ENCODE assay signal across 12 cellular contexts in the genomic region with DNA sequence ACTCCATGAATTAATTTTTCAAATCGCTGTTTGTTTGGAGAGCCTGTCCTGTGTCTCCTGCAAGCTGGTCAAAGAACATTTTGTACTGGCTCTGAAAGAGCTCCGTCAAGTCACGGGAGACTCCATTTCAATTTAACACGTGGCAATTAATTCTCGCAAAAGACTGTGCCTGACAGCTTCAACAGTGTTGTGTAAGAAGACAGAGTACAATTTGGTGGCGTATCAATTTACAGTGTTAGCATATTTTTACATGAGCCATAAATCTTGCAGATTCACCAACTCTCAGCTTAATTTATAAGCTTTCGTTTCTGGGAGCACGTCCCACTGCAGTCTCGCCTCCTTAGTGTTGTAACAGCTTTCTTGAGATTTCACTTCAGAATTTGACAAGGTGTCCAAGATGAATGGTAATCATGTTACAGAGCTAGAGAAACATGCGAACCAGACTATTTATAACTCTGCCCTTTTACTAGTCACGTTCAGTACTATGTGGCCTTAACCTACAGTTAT.
A peak's percentile ranks its signal among the peaks of the same experiment; 100 is the strongest.
DNase-seq lines count a peak whose midpoint lies in the region; ATAC-seq, FAIRE-seq and TF ChIP-seq lines count a peak whose summit lies in the region.
"Had no signal": no experiment of that assay in that cellular context is flagged by ENCODE, and none has a peak within 500 bp of the region (broad histone marks: within the 10 kb centered on the region; RNA-seq: fewer than 3 reads in every experiment).

No MANE protein-coding gene starts in this region.

- WGBS in small intestine, 3 donors: 29 to 43% (median 39%) methylated on average over 11 of the region's 11 CpGs

- CTCF ChIA-PET in activated CD8-positive, alpha-beta T cell treated with anti-CD3 and anti-CD28 coated beads for 36 hours (lab: Charles Lee): interaction anchor here (1.0 kb wide), 1 partner anchor 12 kb away, joined by 4 read pairs; no protein-coding TSS in a partner anchor

- DNase-seq in HAP-1 (ENCODE audit: low spot score in 2 of 2) (peak; percentile 65 to 94), astrocyte (ENCODE audit: low read depth) (peak; percentile 54), iris pigment epithelial cell (ENCODE audit: low read depth) (peak; percentile 77), small intestine (peak; percentile 50), SIG-M5 (lab: John Stamatoyannopoulos, UW) (no peak), MG63 (no peak), posterior vena cava (ENCODE audit: low spot score) (no peak)
- no peak for DNase-seq in activated CD8-positive, alpha-beta T cell treated with anti-CD3 and anti-CD28 coated beads for 36 hours
- DNase-seq: effector CD8-positive, alpha-beta T cell; NCI-H1092 treated with DMSO at 0.1 percent for 48 hours had no signal

- H3K36me3 Mint-ChIP-seq in astrocyte (ENCODE audit: low read depth, unreplicated experiment): no peaks in the 10 kb centered on the region
- no peaks in the 10 kb centered on the region for H3K36me3 Mint-ChIP-seq in activated CD8-positive, alpha-beta T cell treated with anti-CD3 and anti-CD28 coated beads for 36 hours (ENCODE audit: low read depth)

- H3K9me3 Mint-ChIP-seq in astrocyte (ENCODE audit: unreplicated experiment): no peaks in the 10 kb centered on the region
- H3K9me3 Mint-ChIP-seq in activated CD8-positive, alpha-beta T cell treated with anti-CD3 and anti-CD28 coated beads for 36 hours: no peaks in the 10 kb centered on the region
- H3K9me3 Mint-ChIP-seq: activated T-helper 1 cell treated with anti-CD3 and anti-CD28 coated beads, Interleukin-12 subunit alpha, Interleukin-12 subunit beta, Interleukin-2, Interleukin-4 antibody, amounts not matched to agents 30 ng/mL and 10 ng/mL and 1 ng/mL, durations not matched to agents 14 hours and 24 hours and 36 hours had no signal

- H3K9me3 ChIP-seq in HAP-1 (no peaks in the 10 kb centered on the region; the same call in 1 of the 2 replicates), astrocyte (ENCODE audit: insufficient read depth, low read depth, low read length) (no peaks in the 10 kb centered on the region), small intestine (ENCODE audit: control insufficient read depth, low read depth) (no peaks in the 10 kb centered on the region), MG63 (no peaks in the 10 kb centered on the region)

- no peak overlapping the region for H2AFZ ChIP-seq in astrocyte (ENCODE audit: low read depth, low read length)

- no peak overlapping the region for H3K9ac ChIP-seq in astrocyte (ENCODE audit: low read length)

- H3K27ac Mint-ChIP-seq in astrocyte (ENCODE audit: unreplicated experiment): no peak overlapping the region
- H3K27ac Mint-ChIP-seq in activated CD8-positive, alpha-beta T cell treated with anti-CD3 and anti-CD28 coated beads for 36 hours: no peak overlapping the region
- H3K27ac Mint-ChIP-seq: activated T-helper 1 cell treated with anti-CD3 and anti-CD28 coated beads, Interleukin-12 subunit alpha, Interleukin-12 subunit beta, Interleukin-2, Interleukin-4 antibody, amounts not matched to agents 30 ng/mL and 10 ng/mL and 1 ng/mL, durations not matched to agents 14 hours and 24 hours and 36 hours had no signal

- no peaks in the 10 kb centered on the region for H3K79me2 ChIP-seq in astrocyte (ENCODE audit: insufficient read depth, low read length)

- no peak overlapping the region for H3K4me2 ChIP-seq in astrocyte (ENCODE audit: low read length)

- H3K4me1 ChIP-seq in HAP-1 (peaks cover 14% of the 10 kb centered on the region), astrocyte (ENCODE audit: insufficient read depth, low read length) (no peaks in the 10 kb centered on the region), small intestine (ENCODE audit: control insufficient read depth in 2 of 2, insufficient read depth in 1 of 2, low read depth in 1 of 2, low read length in 1 of 2) (peaks cover 0 to 2% of the 10 kb centered on the region in 2 donors)

- no peak for ATAC-seq in activated CD8-positive, alpha-beta T cell treated with anti-CD3 and anti-CD28 coated beads for 36 hours
- ATAC-seq: SK-N-SH treated with all-trans-retinoic acid at 6 μM for 48 hours had no signal

- H3K27me3 ChIP-seq in HAP-1 (ENCODE audit: low read depth): no peaks in the 10 kb centered on the region
- H3K27me3 ChIP-seq in astrocyte (ENCODE audit: insufficient read depth, low read length): no peaks in the 10 kb centered on the region
- H3K27me3 ChIP-seq in small intestine (ENCODE audit: control insufficient read depth in 2 of 2, insufficient read depth in 2 of 2, low read length in 2 of 2): no peaks in the 10 kb centered on the region
- H3K27me3 ChIP-seq in MG63: no peaks in the 10 kb centered on the region

- intact Hi-C loops in activated CD8-positive, alpha-beta T cell treated with anti-CD3 and anti-CD28 coated beads for 36 hours (cut with micrococcal nuclease): no loop called here
- intact Hi-C loops in posterior vena cava (cut with DNase I): no loop called here

- FAIRE-seq in astrocyte (lab: Jason Lieb, UNC) (no peak), small intestine (lab: Jason Lieb, UNC) (no peak)

- no peak for TF ChIP-seq CTCF in astrocyte (IDR thresholded peaks at IDR 0.05; ENCODE audit: insufficient read depth, low read depth, low read length)
- TF ChIP-seq CTCF in activated CD8-positive, alpha-beta T cell treated with anti-CD3 and anti-CD28 coated beads for 36 hours (IDR thresholded peaks at IDR 0.05): no peak

- peaks cover 3% of the 10 kb centered on the region for H3K4me1 Mint-ChIP-seq in astrocyte (ENCODE audit: low read depth, unreplicated experiment)
- H3K4me1 Mint-ChIP-seq in activated CD8-positive, alpha-beta T cell treated with anti-CD3 and anti-CD28 coated beads for 36 hours (ENCODE audit: low read depth): no peaks in the 10 kb centered on the region

- no peaks in the 10 kb centered on the region for H4K20me1 ChIP-seq in astrocyte (ENCODE audit: insufficient read depth, low read length)

- no peaks in the 10 kb centered on the region for H3K27me3 Mint-ChIP-seq in astrocyte (ENCODE audit: low read depth, unreplicated experiment)
- H3K27me3 Mint-ChIP-seq in activated CD8-positive, alpha-beta T cell treated with anti-CD3 and anti-CD28 coated beads for 36 hours: peaks cover 5% of the 10 kb centered on the region

- in situ Hi-C loops in HAP-1 (cut with MboI; ENCODE audit: low sequenced_read_pairs): no loop called here

- POLR2A ChIA-PET in activated CD8-positive, alpha-beta T cell treated with anti-CD3 and anti-CD28 coated beads for 36 hours (lab: Charles Lee): interaction anchor here (0.5 kb wide), 1 partner anchor 23 kb away, joined by 3 read pairs; no protein-coding TSS in a partner anchor

- H3K4me3 Mint-ChIP-seq in astrocyte (ENCODE audit: unreplicated experiment): no peak overlapping the region
- no peak overlapping the region for H3K4me3 Mint-ChIP-seq in activated CD8-positive, alpha-beta T cell treated with anti-CD3 and anti-CD28 coated beads for 36 hours
- H3K4me3 Mint-ChIP-seq: activated T-helper 1 cell treated with anti-CD3 and anti-CD28 coated beads, Interleukin-12 subunit alpha, Interleukin-12 subunit beta, Interleukin-2, Interleukin-4 antibody, amounts not matched to agents 30 ng/mL and 10 ng/mL and 1 ng/mL, durations not matched to agents 14 hours and 24 hours and 36 hours had no signal

- H3K4me3 ChIP-seq in HAP-1: no peak overlapping the region
- no peak overlapping the region for H3K4me3 ChIP-seq in astrocyte (ENCODE audit: insufficient read depth, low read depth, low read length)
- H3K4me3 ChIP-seq in small intestine (ENCODE audit: low read depth in 1 of 2, low read length in 2 of 2): no peak overlapping the region
- no peak overlapping the region for H3K4me3 ChIP-seq in MG63

- H3K27ac ChIP-seq in astrocyte (ENCODE audit: low read depth, low read length) (no peak overlapping the region), small intestine (ENCODE audit: low read depth in 1 of 2, low read length in 1 of 2) (no peak overlapping the region)

- no peaks in the 10 kb centered on the region for H3K36me3 ChIP-seq in HAP-1 (replicated peaks)
- no peaks in the 10 kb centered on the region for H3K36me3 ChIP-seq in astrocyte (ENCODE audit: insufficient read depth, low read length)
- no peaks in the 10 kb centered on the region for H3K36me3 ChIP-seq in small intestine (ENCODE audit: control insufficient read depth in 2 of 2, insufficient read depth in 2 of 2, low read length in 2 of 2)
- no peaks in the 10 kb centered on the region for H3K36me3 ChIP-seq in MG63

Comparison
In these comparisons a context has a peak if more than half of its experiments do, and no peak if none do; other contexts are left out.
1. DNase-seq: peak in HAP-1 (2 of 2), astrocyte (single experiment), iris pigment epithelial cell (single experiment) and small intestine (single experiment); none in SIG-M5 (single experiment), MG63 (single experiment), activated CD8-positive, alpha-beta T cell treated with anti-CD3 and anti-CD28 coated beads for 36 hours (single experiment) and posterior vena cava (single experiment).